Comparison of ENCODE assay signal across 24 cellular contexts in genomic region chrX:118865231-118865630, GRCh38. TPM values are rescaled to one million over a fixed set of nuclear protein-coding genes. Genes with fewer than 3 reads are reported as not detected.
"Had no signal": no experiment of that assay in that cellular context is flagged by ENCODE, and none has a peak within 500 bp of the region (broad histone marks: within the 10 kb centered on the region; RNA-seq: fewer than 3 reads in every experiment).

No MANE protein-coding gene starts in this region.

- H3K4me1 ChIP-seq: SJCRH30 had no signal

- H3K9me3 ChIP-seq: SJCRH30 had no signal

- H3K27ac ChIP-seq: SJCRH30 had no signal

- DNase-seq: KBM-7, MV-4-11, NCI-H1048, NCI-H1105, NCI-H1417, NCI-H146, NCI-H1694 treated with DMSO at 0.1 percent for 48 hours, NCI-H1930, NCI-H2081, NCI-H2107, NCI-H2171, NCI-H226, NCI-H446, NCI-H510A, NCI-H524 treated with DMSO at 0.1 percent for 48 hours, NCI-H69, NCI-H774, RPMI8226, SHP77, SJCRH30 had no signal

- H3K36me3 ChIP-seq: SJCRH30 had no signal

- H3K4me3 ChIP-seq: SJCRH30 had no signal

- H3K27me3 ChIP-seq: SJCRH30 had no signal

- ATAC-seq: SK-N-SH treated with all-trans-retinoic acid at 6 μM for 48 hours had no signal

RNA-seq across cellular contexts. Expression of gene ZCCHC12, which starts 41.6 kb away (rescaled TPM):
- total RNA-seq: HT-29, LHCN-M2, MCF 10A had no signal
